ENCODE assay signal across 1 cellular context in genomic region chr2:3584608-3585007, GRCh38.
TF ChIP-seq lines count a peak whose summit lies in the region.

No MANE protein-coding gene starts in this region.

TF ChIP-seq in GM23338, 12 proteins besides CTCF, POLR2A, EP300 and RAD21:
- TF ChIP-seq CREB1 (CRISPR knock-in tag; IDR thresholded peaks at IDR 0.05; ENCODE audit: low read depth) (no peak), ZNF114 (CRISPR knock-in tag; IDR thresholded peaks at IDR 0.05) (no peak), ETS1 (IDR thresholded peaks at IDR 0.05) (no peak), REST (IDR thresholded peaks at IDR 0.05; ENCODE audit: unreplicated experiment) (no peak), EZH2 (IDR thresholded peaks at IDR 0.05; ENCODE audit: low read depth, unreplicated experiment) (no peak)
